Comparison of ENCODE assay signal across 33 cellular contexts in genomic region chr4:142144813-142145212, GRCh38.
"Had no signal": no experiment of that assay in that cellular context is flagged by ENCODE, and none has a peak within 500 bp of the region (broad histone marks: within the 10 kb centered on the region; RNA-seq: fewer than 3 reads in every experiment).

No MANE protein-coding gene starts in this region.

- H3K4me1 ChIP-seq: adrenal gland, body of pancreas, breast epithelium, SJCRH30 had no signal

- H3K4me3 ChIP-seq: adrenal gland, body of pancreas, breast epithelium, SJCRH30, SK-N-MC had no signal

- H3K36me3 ChIP-seq: adrenal gland, breast epithelium had no signal

- H3K9me3 ChIP-seq: adrenal gland, body of pancreas, breast epithelium, SJCRH30 had no signal

- H3K4me1 Mint-ChIP-seq: activated B cell treated with CpG ODN at 0.5 μM for 24 hours had no signal

- ATAC-seq: activated naive CD4-positive, alpha-beta T cell treated with anti-CD3 and anti-CD28 coated beads, Interleukin-2, amount 50 U/mL, for 72 hours; body of pancreas had no signal

- H3K9me3 Mint-ChIP-seq: activated B cell treated with CpG ODN at 0.5 μM for 24 hours; activated CD4-positive, alpha-beta memory T cell treated with anti-CD3 and anti-CD28 coated beads for 36 hours; activated naive CD4-positive, alpha-beta T cell treated with anti-CD3 and anti-CD28 coated beads, Interleukin-2, amount 50 U/mL, for 72 hours; activated T-helper 2 cell treated with anti-CD3 and anti-CD28 coated beads, Interferon-gamma antibody, Interleukin-2, Interleukin-4, amounts not matched to agents 10 μg/mL and 5 μg/mL and 100 μg/mL, durations not matched to agents 14 hours and 24 hours and 36 hours had no signal

- H3K4me3 Mint-ChIP-seq: activated B cell treated with CpG ODN at 0.5 μM for 24 hours; activated CD4-positive, alpha-beta memory T cell treated with anti-CD3 and anti-CD28 coated beads for 36 hours had no signal

- H3K27ac ChIP-seq: adrenal gland, body of pancreas, breast epithelium, SJCRH30, SK-N-MC, VCaP had no signal

- DNase-seq: activated B cell treated with CpG ODN at 0.5 μM for 24 hours; activated CD4-positive, alpha-beta memory T cell treated with anti-CD3 and anti-CD28 coated beads for 36 hours; activated CD4-positive, alpha-beta T cell treated with anti-CD3 and anti-CD28 coated beads for 4 hours; activated CD4-positive, alpha-beta T cell treated with anti-CD3 and anti-CD28 coated beads, Interleukin-2, amount 50 U/mL, for 1 hour; activated CD4-positive, CD25-positive, alpha-beta regulatory T cell treated with anti-CD3 and anti-CD28 coated beads, Interleukin-2, amount 50 U/mL, for 72 hours; activated CD8-positive, alpha-beta memory T cell treated with anti-CD3 and anti-CD28 coated beads, Interleukin-2, amount 50 U/mL, for 4 hours; activated gamma-delta T cell; activated naive CD4-positive, alpha-beta T cell treated with Interleukin-2 at 50 U/mL for 16 hours; activated T-cell treated with anti-CD3 and anti-CD28 coated beads for 4 hours; activated T-cell treated with anti-CD3 and anti-CD28 coated beads, Interleukin-2, amount 50 U/mL, for 48 hours; adrenal gland; body of pancreas; Karpas-422; KBM-7; NCI-H1105; NCI-H1436; NCI-H1694; NCI-H1930; NCI-H2081 treated with DMSO at 0.1 percent for 48 hours; NCI-H226; NCI-H446 treated with DMSO at 0.1 percent for 48 hours; NCI-H524; NCI-H69; NK-92 treated with Interleukin-12 subunit alpha and Interleukin-12 subunit beta, amount 100 ng/mL, for 24 hours; SHP77; SJCRH30; T-helper 9 cell had no signal

- H3K27ac Mint-ChIP-seq: activated B cell treated with CpG ODN at 0.5 μM for 24 hours; activated T-helper 2 cell treated with anti-CD3 and anti-CD28 coated beads, Interferon-gamma antibody, Interleukin-2, Interleukin-4, amounts not matched to agents 10 μg/mL and 5 μg/mL and 100 μg/mL, durations not matched to agents 14 hours and 24 hours and 36 hours had no signal

- H3K27me3 ChIP-seq: adrenal gland, body of pancreas, breast epithelium, SJCRH30 had no signal

- FAIRE-seq: astrocyte had no signal

- H3K27me3 Mint-ChIP-seq: activated B cell treated with CpG ODN at 0.5 μM for 24 hours; activated CD4-positive, alpha-beta memory T cell treated with anti-CD3 and anti-CD28 coated beads for 36 hours had no signal
